In genomic region chr15:52710710-52711107, GRCh38 we compare ENCODE assay signal across 18 cellular contexts.
"Had no signal": no experiment of that assay in that cellular context is flagged by ENCODE, and none has a peak within 500 bp of the region (broad histone marks: within the 10 kb centered on the region; RNA-seq: fewer than 3 reads in every experiment).

No MANE protein-coding gene starts in this region.

- H3K4me1 Mint-ChIP-seq: natural killer cell had no signal

- H3K4me3 ChIP-seq: ascending aorta, dorsolateral prefrontal cortex, esophagus squamous epithelium, mucosa of descending colon, suprapubic skin had no signal

- H3K4me3 Mint-ChIP-seq: activated naive CD8-positive, alpha-beta T cell treated with anti-CD3 and anti-CD28 coated beads, Interleukin-2, amount 10 ng/mL, durations not matched to agents 7 days and 5 days; natural killer cell; type B pancreatic cell had no signal

- H3K9me3 Mint-ChIP-seq: activated naive CD8-positive, alpha-beta T cell treated with anti-CD3 and anti-CD28 coated beads, Interleukin-2, amount 10 ng/mL, durations not matched to agents 7 days and 5 days; natural killer cell; type B pancreatic cell had no signal

- FAIRE-seq: islet of Langerhans, small intestine had no signal

- H3K9me3 ChIP-seq: ascending aorta, esophagus squamous epithelium, mucosa of descending colon, suprapubic skin had no signal

- H3K27me3 ChIP-seq: ascending aorta, dorsolateral prefrontal cortex, esophagus squamous epithelium, suprapubic skin had no signal

- DNase-seq: activated CD4-positive, alpha-beta T cell treated with anti-CD3 and anti-CD28 coated beads for 1 hour; activated CD8-positive, alpha-beta memory T cell treated with anti-CD3 and anti-CD28 coated beads for 24 hours; activated effector memory CD4-positive, alpha-beta T cell treated with anti-CD3 and anti-CD28 coated beads, Interleukin-2, amount 50 U/mL, for 16 hours; activated naive CD8-positive, alpha-beta T cell treated with anti-CD3 and anti-CD28 coated beads, Interleukin-2, amount 10 ng/mL, durations not matched to agents 7 days and 5 days; dorsolateral prefrontal cortex; esophagus squamous epithelium; foreskin fibroblast; head of caudate nucleus; mucosa of descending colon; natural killer cell; right cardiac atrium; small intestine; T-helper 2 cell had no signal

- H3K4me1 ChIP-seq: ascending aorta had no signal

- ATAC-seq: natural killer cell, right cardiac atrium had no signal

- H3K27ac ChIP-seq: ascending aorta, dorsolateral prefrontal cortex had no signal

- H3K27ac Mint-ChIP-seq: activated naive CD8-positive, alpha-beta T cell treated with anti-CD3 and anti-CD28 coated beads, Interleukin-2, amount 10 ng/mL, durations not matched to agents 7 days and 5 days; natural killer cell; progenitor cell of endocrine pancreas; type B pancreatic cell had no signal

- H3K36me3 ChIP-seq: ascending aorta, esophagus squamous epithelium, suprapubic skin had no signal
